ENCODE assay signal across 8 cellular contexts in genomic region chr2:36597532-36598377, GRCh38. TPM values are rescaled to one million over a fixed set of nuclear protein-coding genes. Genes with fewer than 3 reads are reported as not detected.
DNase-seq lines count a peak whose midpoint lies in the region; ATAC-seq, FAIRE-seq and TF ChIP-seq lines count a peak whose summit lies in the region.

Gene FEZ2 (minus strand): TSS chr2:36598168. CDS start chr2:36598142, 26 bp downstream.

- peaks cover 45% of the 10 kb centered on the region for H3K79me2 ChIP-seq in PC-9 (ENCODE audit: low read depth)

- no peak for FAIRE-seq in D721Med (lab: Jason Lieb, UNC)

- peaks cover 6% of the 10 kb centered on the region for H3F3A ChIP-seq in PC-9 (ENCODE audit: insufficient read depth, low read depth)

- H3K36me3 ChIP-seq in PC-9 (ENCODE audit: low read depth) (peaks cover 8% of the 10 kb centered on the region; the same call in 1 of the 2 replicates), muscle layer of colon (ENCODE audit: insufficient read depth, low read length) (no peaks in the 10 kb centered on the region)

- H3K27ac ChIP-seq in PC-9 = peak within 1 kb of the TSS; percentile 53; the same call in 1 of the 2 replicates
- peak within 1 kb of the TSS; percentile 79 for H3K27ac ChIP-seq in muscle layer of colon (ENCODE audit: low read depth, low read length)

- intact Hi-C loops in PC-9 (cut with micrococcal nuclease; ENCODE audit: unreplicated experiment) = loop anchor here (1.0 to 5.0 kb wide), 2 partner anchors 35 to 53 kb away; no protein-coding TSS in a partner anchor

- POLR2A ChIA-PET in PC-9 (lab: Charles Lee; ENCODE audit: unreplicated experiment) = interaction anchor here (0.6 to 0.7 kb wide), 2 partner anchors 20 to 222 kb away, joined by 3 to 5 read pairs; no protein-coding TSS in a partner anchor

- peak within 1 kb of the TSS; percentile 65 for H3K4me3 ChIP-seq in PC-9
- peak within 1 kb of the TSS; percentile 15 to 73 for H3K4me3 ChIP-seq in muscle layer of colon (ENCODE audit: low read depth in 1 of 2, low read length in 2 of 2)

- peak within 1 kb of the TSS; percentile 19 for H3K9ac ChIP-seq in muscle layer of colon (ENCODE audit: low read length)

- TF ChIP-seq CTCF in D721Med (IDR thresholded peaks at IDR 0.05; ENCODE audit: insufficient read depth, missing control alignments) = no peak
- TF ChIP-seq CTCF in PC-9 (conservative IDR thresholded peaks at IDR 0.05) = no peak

- no peaks in the 10 kb centered on the region for H4K20me1 ChIP-seq in PC-9 (ENCODE audit: insufficient read depth)

- peak within 1 kb of the TSS; percentile 84 for H3K4me2 ChIP-seq in PC-9

- ATAC-seq in GM21381 (IDR thresholded peaks at IDR 0.05; ENCODE audit: unreplicated experiment) (peak; percentile 99), esophagus mucosa (peak; percentile 98)

- DNase-seq in D721Med (ENCODE audit: insufficient read length, low spot score) = peak; percentile 47
- DNase-seq in HT1080 (ENCODE audit: low read depth) = peak; percentile 86
- DNase-seq in PC-9 = peak; percentile 72 to 79
- peak; percentile 82 to 86 for DNase-seq in activated T-cell treated with anti-CD3 and anti-CD28 coated beads, Interleukin-2, amount 50 U/mL, for 48 hours
- peak; percentile 22 to 58 for DNase-seq in stimulated activated CD8-positive, alpha-beta memory T cell treated with anti-CD3 and anti-CD28 coated beads, Interleukin-7, amount 100 ng/mL, for 4 hours (ENCODE audit: low read depth in 2 of 2)

- CTCF ChIA-PET in PC-9 (lab: Charles Lee) = interaction anchor here (0.7 kb wide), 1 partner anchor 712 kb away, joined by 4 read pairs; no protein-coding TSS in a partner anchor

- H3K9me3 ChIP-seq in PC-9 (ENCODE audit: insufficient read depth, low read depth) (no peaks in the 10 kb centered on the region), muscle layer of colon (ENCODE audit: low read length) (no peaks in the 10 kb centered on the region)

- H2AFZ ChIP-seq in PC-9 = peak within 1 kb of the TSS; percentile 78

- no peaks in the 10 kb centered on the region for H3K9me2 ChIP-seq in PC-9 (ENCODE audit: insufficient read depth)

- no peaks in the 10 kb centered on the region for H3K27me3 ChIP-seq in PC-9 (ENCODE audit: insufficient read depth, low read depth)
- no peaks in the 10 kb centered on the region for H3K27me3 ChIP-seq in muscle layer of colon (ENCODE audit: control insufficient read depth in 1 of 2, insufficient read depth in 2 of 2, low read length in 2 of 2)

- peaks cover 22% of the 10 kb centered on the region for H3K4me1 ChIP-seq in PC-9 (replicated peaks; ENCODE audit: insufficient read depth)
- H3K4me1 ChIP-seq in muscle layer of colon (ENCODE audit: insufficient read depth, low read length) = peaks cover 26% of the 10 kb centered on the region

- no TSS peak for BruUV-seq in PC-9 (replicated peaks; lab: Mats Ljungman, UMichigan)

RNA-seq across cellular contexts. Expression of gene FEZ2, which starts in this region (rescaled TPM):
- 39.3 and 42.4 TPM in 2 replicates for total RNA-seq in HT1080 (2014; rRNA removed; shearing (Covaris generic))
- 56.3 and 63.4 TPM in 2 replicates for polyA plus RNA-seq in HT1080 (2015; cell fraction: cytosol; rRNA removed)
- 53.3 and 57.5 TPM in 2 replicates for polyA plus RNA-seq in HT1080 (2015; cell fraction: nucleus; rRNA removed)
- total RNA-seq in PC-9 (2021) (33.9 and 36.1 TPM in 2 replicates), esophagus mucosa (19.8 TPM)

Comparison
In these comparisons a context has a peak if more than half of its experiments do, and no peak if none do; other contexts are left out.
1. Peak in every context shown above with its lines: DNase-seq, ATAC-seq, H3K4me3 ChIP-seq and H3K27ac ChIP-seq.